ENCODE assay signal across 28 cellular contexts in the genomic region with DNA sequence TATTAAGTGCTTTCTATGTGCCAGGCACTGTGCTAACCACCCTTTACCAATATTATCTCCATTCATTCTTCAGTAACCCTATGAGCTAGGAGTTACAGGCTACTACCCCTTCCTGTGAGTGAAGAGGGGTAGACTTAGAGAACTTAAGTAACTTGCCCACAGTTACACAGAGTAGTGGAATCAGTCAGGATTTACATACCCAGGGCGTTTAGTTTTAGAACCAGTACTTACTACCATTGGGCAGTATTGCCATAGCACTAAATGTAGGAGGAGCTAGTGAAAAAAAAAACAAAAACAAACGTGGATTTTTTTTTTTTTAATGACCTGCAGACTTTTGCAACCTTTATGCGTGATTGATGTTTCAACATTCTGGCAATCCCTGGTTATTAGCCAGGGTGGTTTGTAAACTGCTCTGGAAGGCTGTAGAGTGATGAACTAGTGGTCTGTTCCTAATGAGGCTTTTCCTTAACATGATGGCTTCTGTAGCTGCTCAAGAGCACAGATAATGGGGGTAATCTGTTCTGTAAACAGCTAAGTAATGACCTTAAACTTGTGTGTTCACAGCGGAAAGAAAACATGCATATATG. TPM values are rescaled to one million over a fixed set of nuclear protein-coding genes. Genes with fewer than 3 reads are reported as not detected.
A peak's percentile ranks its signal among the peaks of the same experiment; 100 is the strongest.
DNase-seq lines count a peak whose midpoint lies in the region; ATAC-seq, FAIRE-seq and TF ChIP-seq lines count a peak whose summit lies in the region.
"Had no signal": no experiment of that assay in that cellular context is flagged by ENCODE, and none has a peak within 500 bp of the region (broad histone marks: within the 10 kb centered on the region; RNA-seq: fewer than 3 reads in every experiment).

No MANE protein-coding gene starts in this region.

- H3K27me3 ChIP-seq in GM23338 (ENCODE audit: insufficient read depth) (no peaks in the 10 kb centered on the region), astrocyte (ENCODE audit: insufficient read depth, low read length) (no peaks in the 10 kb centered on the region)
- H3K27me3 ChIP-seq: SJCRH30, upper lobe of left lung had no signal

- no peaks in the 10 kb centered on the region for H3K27me3 Mint-ChIP-seq in activated CD4-positive, alpha-beta T cell treated with anti-CD3 and anti-CD28 coated beads for 36 hours
- H3K27me3 Mint-ChIP-seq in GM23338 (ENCODE audit: insufficient read depth, low read depth, poor library complexity) (peaks cover 2% of the 10 kb centered on the region), astrocyte (ENCODE audit: low read depth, unreplicated experiment) (no peaks in the 10 kb centered on the region)
- H3K27me3 Mint-ChIP-seq: activated CD4-positive, alpha-beta T cell treated with anti-CD3 and anti-CD28 coated beads, Interleukin-2, amount 10 ng/mL, durations not matched to agents 7 days and 5 days; activated naive CD4-positive, alpha-beta T cell treated with anti-CD3 and anti-CD28 coated beads, Interleukin-2, amount 10 ng/mL, durations not matched to agents 7 days and 5 days; T-cell had no signal

- H3K36me3 Mint-ChIP-seq in activated CD4-positive, alpha-beta T cell treated with anti-CD3 and anti-CD28 coated beads for 36 hours (ENCODE audit: low read depth), result peaks cover 7% of the 10 kb centered on the region
- H3K36me3 Mint-ChIP-seq in GM23338 (ENCODE audit: low read depth), result no peaks in the 10 kb centered on the region
- H3K36me3 Mint-ChIP-seq in astrocyte (ENCODE audit: low read depth, unreplicated experiment), result no peaks in the 10 kb centered on the region

- no peak for DNase-seq in activated CD4-positive, alpha-beta T cell treated with anti-CD3 and anti-CD28 coated beads for 36 hours
- no peak for DNase-seq in activated CD4-positive, alpha-beta T cell treated with anti-CD3 and anti-CD28 coated beads for 4 hours
- DNase-seq in GM23338 (ENCODE audit: low spot score) (no peak), astrocyte (ENCODE audit: low read depth) (no peak), amniotic stem cell (lab: John Stamatoyannopoulos, UW) (no peak)
- DNase-seq in activated effector memory CD4-positive, alpha-beta T cell treated with Interleukin-2 at 50 U/mL for 16 hours, result no peak
- DNase-seq: activated CD4-positive, alpha-beta T cell treated with anti-CD3 and anti-CD28 coated beads, Interleukin-2, amount 10 ng/mL, durations not matched to agents 7 days and 5 days; activated naive CD4-positive, alpha-beta T cell treated with anti-CD3 and anti-CD28 coated beads, Interleukin-2, amount 10 ng/mL, durations not matched to agents 7 days and 5 days; activated T-cell treated with anti-CD3 and anti-CD28 coated beads, Interleukin-2, amount 50 U/mL, for 48 hours; aorta; caudate nucleus; COR-L47; dermis blood vessel endothelial cell; HCEC 1CT; Kasumi-1; NCI-H2081 treated with DMSO at 0.1 percent for 48 hours; NCI-H524; SJCRH30; stimulated activated CD4-positive, alpha-beta T cell treated with anti-CD3 and anti-CD28 coated beads, Interleukin-1b, Interleukin-23, amount 100 ng/mL, for 48 hours; substantia nigra; T-cell; upper lobe of left lung had no signal

- H3K4me3 Mint-ChIP-seq in activated CD4-positive, alpha-beta T cell treated with anti-CD3 and anti-CD28 coated beads for 36 hours, result no peak overlapping the region
- H3K4me3 Mint-ChIP-seq in GM23338 (no peak overlapping the region), astrocyte (ENCODE audit: unreplicated experiment) (no peak overlapping the region)
- H3K4me3 Mint-ChIP-seq: activated CD4-positive, alpha-beta T cell treated with anti-CD3 and anti-CD28 coated beads, Interleukin-2, amount 10 ng/mL, durations not matched to agents 7 days and 5 days; activated naive CD4-positive, alpha-beta T cell treated with anti-CD3 and anti-CD28 coated beads, Interleukin-2, amount 10 ng/mL, durations not matched to agents 7 days and 5 days; T-cell had no signal

- no peaks in the 10 kb centered on the region for H3F3A ChIP-seq in GM23338 (replicated peaks; ENCODE audit: low read depth)

- H4K20me1 ChIP-seq in GM23338 (replicated peaks; ENCODE audit: insufficient read depth), result no peaks in the 10 kb centered on the region
- H4K20me1 ChIP-seq in astrocyte (ENCODE audit: insufficient read depth, low read length), result peaks cover 56% of the 10 kb centered on the region

- no peaks in the 10 kb centered on the region for H3K36me3 ChIP-seq in GM23338 (ENCODE audit: insufficient read depth)
- H3K36me3 ChIP-seq in astrocyte (ENCODE audit: insufficient read depth, low read length), result no peaks in the 10 kb centered on the region
- no peaks in the 10 kb centered on the region for H3K36me3 ChIP-seq in mesodermal cell (ENCODE audit: control insufficient read depth, insufficient read depth, low read length)
- H3K36me3 ChIP-seq: SJCRH30, upper lobe of left lung had no signal

- H3K9me3 ChIP-seq in astrocyte (ENCODE audit: insufficient read depth, low read depth, low read length) (no peaks in the 10 kb centered on the region), mesodermal cell (ENCODE audit: control insufficient read depth, low read length) (no peaks in the 10 kb centered on the region)
- H3K9me3 ChIP-seq: SJCRH30, upper lobe of left lung had no signal

- H3K4me3 ChIP-seq in GM23338, result no peak overlapping the region
- H3K4me3 ChIP-seq in astrocyte (ENCODE audit: insufficient read depth, low read depth, low read length), result no peak overlapping the region
- no peak overlapping the region for H3K4me3 ChIP-seq in mesodermal cell (ENCODE audit: extremely low read depth, insufficient read depth, low read length, poor library complexity, severe bottlenecking)
- H3K4me3 ChIP-seq: lung, SJCRH30, skin epidermis, upper lobe of left lung had no signal

- H3K27ac Mint-ChIP-seq in activated CD4-positive, alpha-beta T cell treated with anti-CD3 and anti-CD28 coated beads for 36 hours, result peak overlapping the region; percentile 25
- H3K27ac Mint-ChIP-seq in GM23338 (no peak overlapping the region; the same call in 1 of the 2 replicates), astrocyte (ENCODE audit: unreplicated experiment) (no peak overlapping the region)
- H3K27ac Mint-ChIP-seq: activated CD4-positive, alpha-beta T cell treated with anti-CD3 and anti-CD28 coated beads, Interleukin-2, amount 10 ng/mL, durations not matched to agents 7 days and 5 days; activated naive CD4-positive, alpha-beta T cell treated with anti-CD3 and anti-CD28 coated beads, Interleukin-2, amount 10 ng/mL, durations not matched to agents 7 days and 5 days; T-cell had no signal

- no peak overlapping the region for H3K9ac ChIP-seq in astrocyte (ENCODE audit: low read length)

- H3K9me2 ChIP-seq in GM23338 (ENCODE audit: insufficient read depth), result no peaks in the 10 kb centered on the region

- ATAC-seq in activated CD4-positive, alpha-beta T cell treated with anti-CD3 and anti-CD28 coated beads for 36 hours, result peak; percentile 53
- ATAC-seq in GM23338 (peak; percentile 25), HG03521 (IDR thresholded peaks at IDR 0.05; ENCODE audit: unreplicated experiment) (no peak)
- ATAC-seq: T-cell had no signal

- H2AFZ ChIP-seq in GM23338, result no peak overlapping the region
- no peak overlapping the region for H2AFZ ChIP-seq in astrocyte (ENCODE audit: low read depth, low read length)

- H3K79me2 ChIP-seq in GM23338 (replicated peaks; ENCODE audit: insufficient read depth), result peaks cover 62% of the 10 kb centered on the region
- peaks cover 52% of the 10 kb centered on the region for H3K79me2 ChIP-seq in astrocyte (ENCODE audit: insufficient read depth, low read length)

- H3K4me2 ChIP-seq in GM23338, result no peak overlapping the region; the same call in 1 of the 2 replicates
- no peak overlapping the region for H3K4me2 ChIP-seq in astrocyte (ENCODE audit: low read length)

- H3K27ac ChIP-seq in GM23338 (ENCODE audit: low read depth) (no peak overlapping the region), astrocyte (ENCODE audit: low read depth, low read length) (no peak overlapping the region), mesodermal cell (ENCODE audit: low read depth, low read length, severe bottlenecking) (peak overlapping the region; percentile 26)
- H3K27ac ChIP-seq: SJCRH30, upper lobe of left lung had no signal

- peaks cover 26% of the 10 kb centered on the region for H3K4me1 ChIP-seq in GM23338 (ENCODE audit: insufficient read depth)
- no peaks in the 10 kb centered on the region for H3K4me1 ChIP-seq in astrocyte (ENCODE audit: insufficient read depth, low read length)
- peaks cover 28% of the 10 kb centered on the region for H3K4me1 ChIP-seq in mesodermal cell (ENCODE audit: control insufficient read depth, insufficient read depth, low read length, poor library complexity, severe bottlenecking)
- H3K4me1 ChIP-seq: SJCRH30 had no signal

- FAIRE-seq in astrocyte (lab: Jason Lieb, UNC), result peak; percentile 43
- FAIRE-seq: endometrium, RCC 7860 had no signal

- TF ChIP-seq CTCF in GM23338 (conservative IDR thresholded peaks at IDR 0.05; ENCODE audit: low read depth in 2 of 2) (no peak), astrocyte (IDR thresholded peaks at IDR 0.05; ENCODE audit: insufficient read depth, low read depth, low read length) (no peak)

- no peaks in the 10 kb centered on the region for H3K9me3 Mint-ChIP-seq in activated CD4-positive, alpha-beta T cell treated with anti-CD3 and anti-CD28 coated beads for 36 hours (ENCODE audit: low read depth)
- H3K9me3 Mint-ChIP-seq in GM23338, result no peaks in the 10 kb centered on the region
- no peaks in the 10 kb centered on the region for H3K9me3 Mint-ChIP-seq in astrocyte (ENCODE audit: unreplicated experiment)
- H3K9me3 Mint-ChIP-seq: activated CD4-positive, alpha-beta T cell treated with anti-CD3 and anti-CD28 coated beads, Interleukin-2, amount 10 ng/mL, durations not matched to agents 7 days and 5 days; activated naive CD4-positive, alpha-beta T cell treated with anti-CD3 and anti-CD28 coated beads, Interleukin-2, amount 10 ng/mL, durations not matched to agents 7 days and 5 days; T-cell had no signal

- CTCF ChIA-PET in activated CD4-positive, alpha-beta T cell treated with anti-CD3 and anti-CD28 coated beads for 36 hours (lab: Charles Lee), result interaction anchor here (0.7 to 2.0 kb wide), 5 partner anchors 9 to 160 kb away, joined by 3 to 4 read pairs (median 3); no protein-coding TSS in a partner anchor

- intact Hi-C loops in activated CD4-positive, alpha-beta T cell treated with anti-CD3 and anti-CD28 coated beads for 36 hours (cut with DNase I, micrococcal nuclease), result no loop called here

- 78 to 82% methylated on average over 3 of the region's 4 CpGs for WGBS in mesodermal cell (ENCODE audit: insufficient coverage in 2 of 2), 2 experiments

- POLR2A ChIA-PET in activated CD4-positive, alpha-beta T cell treated with anti-CD3 and anti-CD28 coated beads for 36 hours (lab: Charles Lee), result no interaction called here

- peaks cover 23% of the 10 kb centered on the region for H3K4me1 Mint-ChIP-seq in activated CD4-positive, alpha-beta T cell treated with anti-CD3 and anti-CD28 coated beads for 36 hours
- H3K4me1 Mint-ChIP-seq in GM23338 (peaks cover 41% of the 10 kb centered on the region), astrocyte (ENCODE audit: low read depth, unreplicated experiment) (peaks cover 22% of the 10 kb centered on the region)

RNA-seq across cellular contexts. Expression of a gene that starts 11.4 kb away (rescaled TPM):
- total RNA-seq in activated CD4-positive, alpha-beta T cell treated with anti-CD3 and anti-CD28 coated beads for 36 hours, result 1 to 10 TPM; 7.7 to 8.2 TPM
- 15.6 and 16.2 TPM in 2 replicates for total RNA-seq in GM23338 (2014; rRNA removed; shearing (Covaris generic))
- polyA plus RNA-seq in GM23338 (2016; fragmentation: Nextera tagmentation; extraction: Ambion mirVana), result 4.3 and 5.4 TPM in 2 replicates
- 25.9 and 30.1 TPM in 2 replicates for total RNA-seq in astrocyte
- polyA plus RNA-seq in mesodermal cell (2013, experiment 1 of 2), result 11.6 TPM
- polyA plus RNA-seq in mesodermal cell (2013, experiment 2 of 2), result 9.1 TPM
